ENCODE assay signal across 9 cellular contexts in genomic region chrX:23756165-23756564, GRCh38. TPM values are rescaled to one million over a fixed set of nuclear protein-coding genes. Genes with fewer than 3 reads are reported as not detected.
DNase-seq lines count a peak whose midpoint lies in the region; ATAC-seq and TF ChIP-seq lines count a peak whose summit lies in the region.
"Had no signal": no experiment of that assay in that cellular context is flagged by ENCODE, and none has a peak within 500 bp of the region (broad histone marks: within the 10 kb centered on the region; RNA-seq: fewer than 3 reads in every experiment).

No MANE protein-coding gene starts in this region.

- no peaks in the 10 kb centered on the region for H4K20me1 ChIP-seq in smooth muscle cell (ENCODE audit: low read depth)

- intact Hi-C loops in left ventricle myocardium inferior (cut with micrococcal nuclease): loop anchor here (10.0 kb wide), 1 partner anchor 149 kb away; the partner anchor contains the start of genes APOO and CXorf58

- ATAC-seq in GM18520 (IDR thresholded peaks at IDR 0.05; ENCODE audit: unreplicated experiment) (peak; percentile 86), HG03565 (IDR thresholded peaks at IDR 0.05; ENCODE audit: unreplicated experiment) (peak; percentile 56)
- ATAC-seq in activated T-helper 17 cell treated with anti-CD3 and anti-CD28 coated beads, Interleukin-2, amount 50 U/mL, for 72 hours (replicated peaks): peak; percentile 69

- no peaks in the 10 kb centered on the region for H3K9me3 ChIP-seq in left ventricle myocardium inferior (replicated peaks)
- H3K9me3 ChIP-seq in smooth muscle cell (replicated peaks; ENCODE audit: low read depth): no peaks in the 10 kb centered on the region

- H3F3A ChIP-seq in smooth muscle cell (ENCODE audit: low read depth): no peaks in the 10 kb centered on the region

- no peak overlapping the region for H3K27ac Mint-ChIP-seq in activated T-helper 17 cell treated with anti-CD3 and anti-CD28 coated beads, Interleukin-2, amount 50 U/mL, for 72 hours
- H3K27ac Mint-ChIP-seq: stimulated activated naive CD8-positive, alpha-beta T cell treated with anti-CD3 and anti-CD28 coated beads, Interleukin-15, Interleukin-2, amounts not matched to agents 100 ng/mL and 50 ng/mL, for 24 hours had no signal

- no peaks in the 10 kb centered on the region for H3K4me1 Mint-ChIP-seq in activated T-helper 17 cell treated with anti-CD3 and anti-CD28 coated beads, Interleukin-2, amount 50 U/mL, for 72 hours

- peak overlapping the region; percentile 33 for H3K4me3 Mint-ChIP-seq in activated T-helper 17 cell treated with anti-CD3 and anti-CD28 coated beads, Interleukin-2, amount 50 U/mL, for 72 hours
- H3K4me3 Mint-ChIP-seq: stimulated activated naive CD8-positive, alpha-beta T cell treated with anti-CD3 and anti-CD28 coated beads, Interleukin-15, Interleukin-2, amounts not matched to agents 100 ng/mL and 50 ng/mL, for 24 hours had no signal

- H3K36me3 ChIP-seq in left ventricle myocardium inferior: no peaks in the 10 kb centered on the region
- no peaks in the 10 kb centered on the region for H3K36me3 ChIP-seq in smooth muscle cell (ENCODE audit: low read depth)

- peak overlapping the region; percentile 30 for H3K4me2 ChIP-seq in smooth muscle cell

- H3K27me3 Mint-ChIP-seq in activated T-helper 17 cell treated with anti-CD3 and anti-CD28 coated beads, Interleukin-2, amount 50 U/mL, for 72 hours: no peaks in the 10 kb centered on the region
- H3K27me3 Mint-ChIP-seq: stimulated activated naive CD8-positive, alpha-beta T cell treated with anti-CD3 and anti-CD28 coated beads, Interleukin-15, Interleukin-2, amounts not matched to agents 100 ng/mL and 50 ng/mL, for 24 hours had no signal

- H3K36me3 Mint-ChIP-seq in activated T-helper 17 cell treated with anti-CD3 and anti-CD28 coated beads, Interleukin-2, amount 50 U/mL, for 72 hours (ENCODE audit: low read depth): no peaks in the 10 kb centered on the region

- WGBS in smooth muscle cell (ENCODE audit: low lambda C conversion rate): 6% methylated on average over 4 of the region's 4 CpGs

- TF ChIP-seq CTCF in left ventricle myocardium inferior (IDR thresholded peaks at IDR 0.05; ENCODE audit: borderline replicate concordance) (peak; percentile 60), smooth muscle cell (IDR thresholded peaks at IDR 0.05; ENCODE audit: borderline replicate concordance, insufficient read depth, poor library complexity, severe bottlenecking) (peak; percentile 67)

- no peak overlapping the region for H3K4me3 ChIP-seq in left ventricle myocardium inferior
- H3K4me3 ChIP-seq in smooth muscle cell: no peak overlapping the region

- DNase-seq in AML-193 (lab: John Stamatoyannopoulos, UW) (peak; percentile 30 to 44), RPMI7951 (ENCODE audit: low read depth) (peak; percentile 63), left ventricle myocardium inferior (peak; percentile 27), smooth muscle cell (lab: John Stamatoyannopoulos, UW; ENCODE audit: unreplicated experiment) (peak; percentile 1), NCI-H1048 (lab: John Stamatoyannopoulos, UW) (no peak)

- no peak overlapping the region for H2AFZ ChIP-seq in smooth muscle cell (ENCODE audit: low read depth)

- no peak overlapping the region for H3K9ac ChIP-seq in smooth muscle cell (ENCODE audit: low read depth)

- H3K27me3 ChIP-seq in left ventricle myocardium inferior (ENCODE audit: low read depth) (no peaks in the 10 kb centered on the region), smooth muscle cell (ENCODE audit: low read depth) (no peaks in the 10 kb centered on the region)

- no peaks in the 10 kb centered on the region for H3K9me3 Mint-ChIP-seq in activated T-helper 17 cell treated with anti-CD3 and anti-CD28 coated beads, Interleukin-2, amount 50 U/mL, for 72 hours
- H3K9me3 Mint-ChIP-seq: stimulated activated naive CD8-positive, alpha-beta T cell treated with anti-CD3 and anti-CD28 coated beads, Interleukin-15, Interleukin-2, amounts not matched to agents 100 ng/mL and 50 ng/mL, for 24 hours had no signal

- H3K4me1 ChIP-seq in left ventricle myocardium inferior (no peaks in the 10 kb centered on the region), smooth muscle cell (ENCODE audit: low read depth) (no peaks in the 10 kb centered on the region)

- no peaks in the 10 kb centered on the region for H3K79me2 ChIP-seq in smooth muscle cell (ENCODE audit: low read depth)

- H3K27ac ChIP-seq in left ventricle myocardium inferior (replicated peaks) (no peak overlapping the region), smooth muscle cell (ENCODE audit: low read depth) (no peak overlapping the region)

RNA-seq across cellular contexts. Expression of gene ACOT9, which starts 13.1 kb away (rescaled TPM):
- total RNA-seq in RPMI7951 (2014; rRNA removed; shearing (Covaris generic)): 68.0 and 73.6 TPM in 2 replicates
- total RNA-seq in activated T-helper 17 cell treated with anti-CD3 and anti-CD28 coated beads, Interleukin-2, amount 50 U/mL, for 72 hours: 10 to 100 TPM; 34.5 to 40.1 TPM
- total RNA-seq in left ventricle myocardium inferior (49.1 TPM), smooth muscle cell (60.8 and 73.2 TPM in 2 replicates)
- polyA plus RNA-seq in smooth muscle cell: 55.4 and 57.4 TPM in 2 replicates

RNA-seq across cellular contexts. Expression of gene SAT1, which starts 26.8 kb away (rescaled TPM):
- total RNA-seq in RPMI7951 (2014; rRNA removed; shearing (Covaris generic)): 82.5 and 97.9 TPM in 2 replicates
- 100 to 1,000 TPM in 1 of 2 donors, 10 to 100 TPM in 1; 94.7 to 189 TPM for total RNA-seq in activated T-helper 17 cell treated with anti-CD3 and anti-CD28 coated beads, Interleukin-2, amount 50 U/mL, for 72 hours
- total RNA-seq in left ventricle myocardium inferior: 99.7 TPM
- 683 and 777 TPM in 2 replicates for total RNA-seq in smooth muscle cell
- polyA plus RNA-seq in smooth muscle cell: 399 and 781 TPM in 2 replicates
